Comparison of ENCODE assay signal across 7 cellular contexts in the genomic region with DNA sequence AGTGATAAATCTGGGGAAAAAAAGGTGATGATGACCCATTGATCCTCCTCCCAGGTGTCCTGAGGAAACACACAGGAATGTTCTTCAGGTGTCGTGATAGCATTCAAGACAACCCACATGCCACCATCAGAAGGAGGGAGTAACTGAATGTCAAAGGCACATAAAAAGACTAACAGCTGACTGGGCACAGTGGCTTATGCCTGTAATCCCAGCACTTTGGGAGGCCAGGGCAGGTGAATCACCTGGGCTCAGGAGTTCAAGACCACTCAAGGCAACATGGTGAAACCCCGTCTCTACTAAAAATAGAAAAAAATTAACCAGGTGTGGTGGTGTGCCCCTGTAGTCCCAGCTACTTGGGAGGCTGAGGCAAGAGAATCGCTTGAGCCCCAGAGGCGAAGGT.
"Had no signal": no experiment of that assay in that cellular context is flagged by ENCODE, and none has a peak within 500 bp of the region (broad histone marks: within the 10 kb centered on the region; RNA-seq: fewer than 3 reads in every experiment).

No MANE protein-coding gene starts in this region.

- H3K27ac ChIP-seq: HL-60 had no signal

- H3K4me3 ChIP-seq: K562 had no signal

- H3K27ac Mint-ChIP-seq: IgD-negative memory B cell had no signal

- ATAC-seq: K562 had no signal

- H3K4me1 Mint-ChIP-seq: IgD-negative memory B cell had no signal

- DNase-seq: IMR-90, KBM-7, KG1 had no signal

- H3K4me3 Mint-ChIP-seq: IgD-negative memory B cell had no signal

- H3K36me3 Mint-ChIP-seq: IgD-negative memory B cell had no signal

- FAIRE-seq: HTR-8/SVneo, K562 had no signal
